ENCODE assay signal across 8 cellular contexts in genomic region chr16:22318690-22319358, GRCh38. TPM values are rescaled to one million over a fixed set of nuclear protein-coding genes. Genes with fewer than 3 reads are reported as not detected.
A peak's percentile ranks its signal among the peaks of the same experiment; 100 is the strongest.
DNase-seq lines count a peak whose midpoint lies in the region; ATAC-seq lines count a peak whose summit lies in the region.

No MANE protein-coding gene starts in this region.

- peak; percentile 55 for DNase-seq in NCI-H2196 (lab: John Stamatoyannopoulos, UW; ENCODE audit: unreplicated experiment)
- no peak for DNase-seq in NCI-H2196 treated with DMSO at 0.1 percent for 48 hours (lab: John Stamatoyannopoulos, UW; ENCODE audit: unreplicated experiment)
- DNase-seq in NOMO-1 treated with DMSO at 0.1 percent for 48 hours (lab: John Stamatoyannopoulos, UW; ENCODE audit: unreplicated experiment) = peak; percentile 21
- DNase-seq in activated T-cell treated with anti-CD3 and anti-CD28 coated beads, Interleukin-2, amount 50 U/mL, for 72 hours = peak; percentile 70 to 73
- DNase-seq in glomerular visceral epithelial cell (ENCODE audit: extremely low spot score) = peak; percentile 39
- DNase-seq in stimulated activated CD4-positive, alpha-beta T cell treated with anti-CD3 and anti-CD28 coated beads, TNF-alpha, amount 100 ng/mL, for 1 hour (ENCODE audit: low read depth in 3 of 3, low spot score in 1 of 3) = peak in 2 of 3 donors; percentile 12 to 45
- DNase-seq in hippocampal formation (lab: John Stamatoyannopoulos, UW) = no peak

- peak in 1 of 2 donors; percentile 30 for ATAC-seq in activated T-cell treated with anti-CD3 and anti-CD28 coated beads, Interleukin-2, amount 50 U/mL, for 72 hours (replicated peaks in 1 of 2)
- no peak for ATAC-seq in HG03571 (IDR thresholded peaks at IDR 0.05; ENCODE audit: unreplicated experiment)

- no peak overlapping the region for H3K4me3 Mint-ChIP-seq in activated T-cell treated with anti-CD3 and anti-CD28 coated beads, Interleukin-2, amount 50 U/mL, for 72 hours

- peaks cover 1% of the 10 kb centered on the region for H3K4me1 Mint-ChIP-seq in activated T-cell treated with anti-CD3 and anti-CD28 coated beads, Interleukin-2, amount 50 U/mL, for 72 hours (ENCODE audit: low read depth)

- H3K27me3 Mint-ChIP-seq in activated T-cell treated with anti-CD3 and anti-CD28 coated beads, Interleukin-2, amount 50 U/mL, for 72 hours (ENCODE audit: low read depth) = no peaks in the 10 kb centered on the region

- H3K9me3 Mint-ChIP-seq in activated T-cell treated with anti-CD3 and anti-CD28 coated beads, Interleukin-2, amount 50 U/mL, for 72 hours = no peaks in the 10 kb centered on the region

- H3K36me3 Mint-ChIP-seq in activated T-cell treated with anti-CD3 and anti-CD28 coated beads, Interleukin-2, amount 50 U/mL, for 72 hours (ENCODE audit: insufficient read depth in 2 of 2) = peaks cover 2 to 14% of the 10 kb centered on the region in 2 donors

- H3K27ac Mint-ChIP-seq in activated T-cell treated with anti-CD3 and anti-CD28 coated beads, Interleukin-2, amount 50 U/mL, for 72 hours = no peak overlapping the region

RNA-seq across cellular contexts. Expression of gene POLR3E, which starts 21.6 kb away (rescaled TPM):
- total RNA-seq in activated T-cell treated with anti-CD3 and anti-CD28 coated beads, Interleukin-2, amount 50 U/mL, for 72 hours = 10 to 100 TPM; 57.5 to 59.5 TPM

RNA-seq across cellular contexts. Expression of gene CDR2, which starts 55.6 kb away (rescaled TPM):
- total RNA-seq in activated T-cell treated with anti-CD3 and anti-CD28 coated beads, Interleukin-2, amount 50 U/mL, for 72 hours = 10 to 100 TPM; 50.0 to 57.2 TPM

Comparison
In these comparisons a context has a peak if more than half of its experiments do, and no peak if none do; other contexts are left out.
1. DNase-seq: peak in NCI-H2196 (single experiment), NOMO-1 treated with DMSO at 0.1 percent for 48 hours (single experiment), activated T-cell treated with anti-CD3 and anti-CD28 coated beads, Interleukin-2, amount 50 U/mL, for 72 hours (2 of 2), glomerular visceral epithelial cell (single experiment) and stimulated activated CD4-positive, alpha-beta T cell treated with anti-CD3 and anti-CD28 coated beads, TNF-alpha, amount 100 ng/mL, for 1 hour (2 of 3); none in NCI-H2196 treated with DMSO at 0.1 percent for 48 hours (single experiment) and hippocampal formation (0 of 2).